19 cellular contexts compared by ENCODE assay signal in the genomic region with DNA sequence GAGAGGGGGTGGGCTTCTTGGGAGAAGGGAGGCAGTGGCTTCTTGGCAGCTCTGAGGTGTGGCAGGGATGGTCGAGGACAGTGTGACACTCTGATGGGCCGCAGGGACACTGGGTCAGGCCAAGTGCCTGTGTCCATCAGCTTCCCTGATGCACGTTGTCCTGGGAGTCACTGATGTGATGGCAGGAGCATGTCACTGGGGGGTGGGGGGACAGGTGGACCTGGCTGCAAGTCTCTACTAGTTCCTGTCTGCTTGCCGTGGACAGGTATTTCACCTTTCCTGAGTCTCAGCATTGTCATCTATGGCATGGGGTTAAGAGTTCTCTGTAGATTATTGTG.
A peak's percentile ranks its signal among the peaks of the same experiment; 100 is the strongest.
DNase-seq lines count a peak whose midpoint lies in the region; ATAC-seq and TF ChIP-seq lines count a peak whose summit lies in the region.
"Had no signal": no experiment of that assay in that cellular context is flagged by ENCODE, and none has a peak within 500 bp of the region (broad histone marks: within the 10 kb centered on the region; RNA-seq: fewer than 3 reads in every experiment).

No MANE protein-coding gene starts in this region.

- H3K27me3 ChIP-seq in right atrium auricular region (no peaks in the 10 kb centered on the region), uterus (no peaks in the 10 kb centered on the region)
- H3K27me3 ChIP-seq: BLaER1 treated with 17β-estradiol and CSF1 and Interleukin-3, amounts not matched to agents 10 nM and 100 nM had no signal

- no peaks in the 10 kb centered on the region for H3K36me3 Mint-ChIP-seq in osteocyte (ENCODE audit: unreplicated experiment)
- H3K36me3 Mint-ChIP-seq: CD8-positive, alpha-beta T cell had no signal

- H3K9me3 ChIP-seq in right atrium auricular region: no peaks in the 10 kb centered on the region
- H3K9me3 ChIP-seq in uterus: no peaks in the 10 kb centered on the region

- intact Hi-C loops in Right ventricle myocardium inferior (cut with DNase I) (no loop called here), uterus (cut with DNase I; ENCODE audit: low total_unique reads) (no loop called here)

- no peaks in the 10 kb centered on the region for H3K27me3 Mint-ChIP-seq in osteocyte (ENCODE audit: unreplicated experiment)
- H3K27me3 Mint-ChIP-seq: B cell had no signal

- TF ChIP-seq CTCF in right atrium auricular region (IDR thresholded peaks at IDR 0.05) (no peak), osteocyte (IDR thresholded peaks at IDR 0.05) (no peak), GM10266 (IDR thresholded peaks at IDR 0.05; ENCODE audit: control insufficient read depth, insufficient read depth, low read depth, missing control alignments) (no peak), uterus (IDR thresholded peaks at IDR 0.05) (no peak)

- H3K27ac ChIP-seq in right atrium auricular region (no peak overlapping the region), uterus (no peak overlapping the region)
- H3K27ac ChIP-seq: BLaER1 treated with 17β-estradiol and CSF1 and Interleukin-3, amounts not matched to agents 10 nM and 100 nM; GM23248; HL-60 had no signal

- H3K4me1 ChIP-seq in right atrium auricular region: no peaks in the 10 kb centered on the region
- H3K4me1 ChIP-seq in uterus: no peaks in the 10 kb centered on the region

- DNase-seq in right atrium auricular region (ENCODE audit: low spot score) (peak; percentile 40), Right ventricle myocardium inferior (ENCODE audit: missing footprints) (no peak), ecto neural progenitor cell (ENCODE audit: low spot score) (peak; percentile 0), osteocyte (ENCODE audit: extremely low spot score, unreplicated experiment) (peak; percentile 57), ureter (ENCODE audit: low spot score) (peak; percentile 27), GM10266 (ENCODE audit: extremely low spot score) (no peak), uterus (no peak), SKM-1 (lab: John Stamatoyannopoulos, UW; ENCODE audit: unreplicated experiment) (no peak)
- DNase-seq: Calu3, DMS 273 treated with DMSO at 0.1 percent for 48 hours, DND-41, EL, GM23248, HFFc6 had no signal

- peaks cover 36% of the 10 kb centered on the region for H3K9me3 Mint-ChIP-seq in osteocyte (ENCODE audit: unreplicated experiment)
- H3K9me3 Mint-ChIP-seq: CD8-positive, alpha-beta T cell had no signal

- no peak overlapping the region for H3K4me3 ChIP-seq in right atrium auricular region
- H3K4me3 ChIP-seq in uterus: no peak overlapping the region
- H3K4me3 ChIP-seq: BLaER1 treated with 17β-estradiol and CSF1 and Interleukin-3, amounts not matched to agents 10 nM and 100 nM; GM23248 had no signal

- H3K4me1 Mint-ChIP-seq in osteocyte (ENCODE audit: unreplicated experiment): no peaks in the 10 kb centered on the region
- H3K4me1 Mint-ChIP-seq: B cell had no signal

- TF ChIP-seq POLR2A in uterus (IDR thresholded peaks at IDR 0.05): no peak

- no peak overlapping the region for H3K4me3 Mint-ChIP-seq in osteocyte (ENCODE audit: unreplicated experiment)
- H3K4me3 Mint-ChIP-seq: B cell; CD8-positive, alpha-beta T cell; HFFc6 had no signal

- ATAC-seq in Right ventricle myocardium inferior: no peak
- ATAC-seq: CD8-positive, alpha-beta T cell; HCT116 had no signal

- H3K36me3 ChIP-seq in right atrium auricular region: no peaks in the 10 kb centered on the region
- no peaks in the 10 kb centered on the region for H3K36me3 ChIP-seq in uterus
- H3K36me3 ChIP-seq: BLaER1 treated with 17β-estradiol and CSF1 and Interleukin-3, amounts not matched to agents 10 nM and 100 nM had no signal

- H3K27ac Mint-ChIP-seq in osteocyte (ENCODE audit: unreplicated experiment): no peak overlapping the region
- H3K27ac Mint-ChIP-seq: B cell; CD8-positive, alpha-beta T cell; HFFc6 had no signal

Comparison
In these comparisons a context has a peak if more than half of its experiments do, and no peak if none do; other contexts are left out.
1. DNase-seq: peak in right atrium auricular region (single experiment), ecto neural progenitor cell (single experiment), osteocyte (single experiment) and ureter (single experiment); none in Right ventricle myocardium inferior (single experiment), GM10266 (single experiment), uterus (0 of 2) and SKM-1 (single experiment).